In the genomic region with DNA sequence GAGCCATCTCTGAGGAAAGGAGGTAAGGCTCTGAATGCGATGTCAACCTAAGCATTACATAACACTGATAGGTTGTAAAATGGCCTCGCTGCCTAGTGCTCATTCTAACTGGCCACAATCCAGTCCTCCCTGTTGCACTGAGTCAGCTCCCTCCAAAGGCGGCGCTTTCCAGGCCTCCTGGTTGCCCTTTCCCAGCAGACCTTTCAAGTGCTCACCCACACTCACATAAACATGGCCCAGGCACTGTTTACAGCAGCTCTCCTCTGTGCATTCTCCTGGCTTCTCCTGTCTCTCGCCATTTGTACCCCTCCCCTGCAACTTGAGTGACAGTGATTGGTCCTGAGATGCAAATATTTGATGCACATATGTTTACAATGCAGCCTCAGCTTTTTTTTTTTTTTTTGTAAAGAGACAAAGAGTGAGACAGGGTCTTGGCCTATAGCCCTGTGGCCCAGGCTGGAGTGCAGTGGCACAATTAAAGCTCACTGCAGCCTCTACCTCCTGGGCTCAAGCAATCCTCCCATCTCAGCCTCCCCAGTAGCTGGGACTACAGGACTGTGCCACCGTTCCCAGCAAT, we compare ENCODE assay signal across 10 cellular contexts. TPM values are rescaled to one million over a fixed set of nuclear protein-coding genes. Genes with fewer than 3 reads are reported as not detected.
DNase-seq lines count a peak whose midpoint lies in the region; ATAC-seq, FAIRE-seq and TF ChIP-seq lines count a peak whose summit lies in the region.
"Had no signal": no experiment of that assay in that cellular context is flagged by ENCODE, and none has a peak within 500 bp of the region (broad histone marks: within the 10 kb centered on the region; RNA-seq: fewer than 3 reads in every experiment).

No MANE protein-coding gene starts in this region.

- H3K4me3 ChIP-seq in fibroblast of mammary gland (ENCODE audit: control insufficient read depth, low read depth, low read length) (no peak overlapping the region), prostate gland (no peak overlapping the region)

- H3K36me3 ChIP-seq in prostate gland: no peaks in the 10 kb centered on the region

- TF ChIP-seq CTCF in WTC11 (IDR thresholded peaks at IDR 0.05) (no peak), fibroblast of mammary gland (conservative IDR thresholded peaks at IDR 0.05; ENCODE audit: control insufficient read depth, insufficient read depth, low read depth, low read length) (peak; percentile 7), prostate gland (IDR thresholded peaks at IDR 0.05) (no peak), D721Med (IDR thresholded peaks at IDR 0.05; ENCODE audit: insufficient read depth, missing control alignments) (no peak)

- H3K27ac ChIP-seq in prostate gland: no peak overlapping the region

- POLR2A ChIA-PET in activated CD4-positive, alpha-beta T cell treated with anti-CD3 and anti-CD28 coated beads for 36 hours (lab: Charles Lee): interaction anchor here (0.7 kb wide), 1 partner anchor 48 kb away, joined by 3 read pairs; no protein-coding TSS in a partner anchor
- POLR2A ChIA-PET in WTC11 (lab: Charles Lee): interaction anchor here (0.7 kb wide), 1 partner anchor 15 kb away, joined by 3 read pairs; no protein-coding TSS in a partner anchor

- 71% methylated on average over 6 of the region's 6 CpGs for WGBS in prostate gland

- no peak for FAIRE-seq in D721Med (lab: Jason Lieb, UNC)

- no peaks in the 10 kb centered on the region for H3K9me3 Mint-ChIP-seq in activated CD4-positive, alpha-beta T cell treated with anti-CD3 and anti-CD28 coated beads for 36 hours (ENCODE audit: low read depth)
- no peaks in the 10 kb centered on the region for H3K9me3 Mint-ChIP-seq in WTC11
- no peaks in the 10 kb centered on the region for H3K9me3 Mint-ChIP-seq in stimulated activated naive B cell treated with anti-CD40 and anti-IgM and Interleukin-4, amounts not matched to agents 10 μg/mL and 1 μg/mL and 100 μg/mL, for 72 hours

- TF ChIP-seq POLR2A in prostate gland (IDR thresholded peaks at IDR 0.05): no peak

- peak overlapping the region; percentile 95 for H3K27ac Mint-ChIP-seq in activated CD4-positive, alpha-beta T cell treated with anti-CD3 and anti-CD28 coated beads for 36 hours
- no peak overlapping the region for H3K27ac Mint-ChIP-seq in WTC11
- H3K27ac Mint-ChIP-seq in stimulated activated naive B cell treated with anti-CD40 and anti-IgM and Interleukin-4, amounts not matched to agents 10 μg/mL and 1 μg/mL and 100 μg/mL, for 72 hours: peak overlapping the region; percentile 95

- peaks cover 7% of the 10 kb centered on the region for H3K4me1 ChIP-seq in prostate gland (replicated peaks)

- peaks cover 55% of the 10 kb centered on the region for H3K4me1 Mint-ChIP-seq in activated CD4-positive, alpha-beta T cell treated with anti-CD3 and anti-CD28 coated beads for 36 hours
- H3K4me1 Mint-ChIP-seq in WTC11: peaks cover 47% of the 10 kb centered on the region
- H3K4me1 Mint-ChIP-seq in stimulated activated naive B cell treated with anti-CD40 and anti-IgM and Interleukin-4, amounts not matched to agents 10 μg/mL and 1 μg/mL and 100 μg/mL, for 72 hours: peaks cover 22 to 26% of the 10 kb centered on the region in 2 donors

- DNase-seq in activated CD4-positive, alpha-beta T cell treated with anti-CD3 and anti-CD28 coated beads for 36 hours: peak; percentile 16
- no peak for DNase-seq in activated CD4-positive, alpha-beta T cell treated with anti-CD3 and anti-CD28 coated beads for 48 hours
- DNase-seq in WTC11 (ENCODE audit: low spot score) (no peak), fibroblast of mammary gland (ENCODE audit: low read depth) (peak; percentile 82), prostate gland (ENCODE audit: low spot score) (no peak), D721Med (ENCODE audit: insufficient read length, low spot score) (no peak), hepatic stellate cell (ENCODE audit: low spot score) (no peak)
- DNase-seq in stimulated activated naive B cell treated with anti-CD40 and anti-IgM and Interleukin-4, amounts not matched to agents 10 μg/mL and 1 μg/mL and 100 μg/mL, for 72 hours: no peak
- DNase-seq: NCI-H1436 treated with DMSO at 0.1 percent for 48 hours had no signal

- no peaks in the 10 kb centered on the region for H3K27me3 ChIP-seq in prostate gland (replicated peaks; ENCODE audit: insufficient read depth)

- H3K36me3 Mint-ChIP-seq in activated CD4-positive, alpha-beta T cell treated with anti-CD3 and anti-CD28 coated beads for 36 hours (ENCODE audit: low read depth): peaks cover 21% of the 10 kb centered on the region
- no peaks in the 10 kb centered on the region for H3K36me3 Mint-ChIP-seq in WTC11
- peaks cover 6 to 9% of the 10 kb centered on the region in 2 donors for H3K36me3 Mint-ChIP-seq in stimulated activated naive B cell treated with anti-CD40 and anti-IgM and Interleukin-4, amounts not matched to agents 10 μg/mL and 1 μg/mL and 100 μg/mL, for 72 hours

- no peaks in the 10 kb centered on the region for H3K27me3 Mint-ChIP-seq in activated CD4-positive, alpha-beta T cell treated with anti-CD3 and anti-CD28 coated beads for 36 hours
- peaks cover 13% of the 10 kb centered on the region for H3K27me3 Mint-ChIP-seq in WTC11 (ENCODE audit: low read depth)
- H3K27me3 Mint-ChIP-seq in stimulated activated naive B cell treated with anti-CD40 and anti-IgM and Interleukin-4, amounts not matched to agents 10 μg/mL and 1 μg/mL and 100 μg/mL, for 72 hours: no peaks in the 10 kb centered on the region

- H3K9me3 ChIP-seq in prostate gland: no peaks in the 10 kb centered on the region

- CTCF ChIA-PET in activated CD4-positive, alpha-beta T cell treated with anti-CD3 and anti-CD28 coated beads for 36 hours (lab: Charles Lee): interaction anchor here (0.5 to 0.9 kb wide), 3 partner anchors 12 to 122 kb away, joined by 3 to 4 read pairs (median 3); no protein-coding TSS in a partner anchor
- CTCF ChIA-PET in WTC11 (lab: Charles Lee): interaction anchor here (0.6 to 1.3 kb wide), 3 partner anchors 12 to 416 kb away, joined by 3 read pairs; no protein-coding TSS in a partner anchor

- ATAC-seq in activated CD4-positive, alpha-beta T cell treated with anti-CD3 and anti-CD28 coated beads for 36 hours: no peak
- no peak for ATAC-seq in WTC11
- no peak for ATAC-seq in stimulated activated naive B cell treated with anti-CD40 and anti-IgM and Interleukin-4, amounts not matched to agents 10 μg/mL and 1 μg/mL and 100 μg/mL, for 72 hours (replicated peaks)

- peak overlapping the region; percentile 77 for H3K4me3 Mint-ChIP-seq in activated CD4-positive, alpha-beta T cell treated with anti-CD3 and anti-CD28 coated beads for 36 hours
- peak overlapping the region; percentile 72; the same call in 1 of the 2 replicates for H3K4me3 Mint-ChIP-seq in WTC11
- H3K4me3 Mint-ChIP-seq in stimulated activated naive B cell treated with anti-CD40 and anti-IgM and Interleukin-4, amounts not matched to agents 10 μg/mL and 1 μg/mL and 100 μg/mL, for 72 hours: no peak overlapping the region

- intact Hi-C loops in activated CD4-positive, alpha-beta T cell treated with anti-CD3 and anti-CD28 coated beads for 36 hours (cut with DNase I, micrococcal nuclease): no loop called here
- intact Hi-C loops in prostate gland (cut with DNase I): loop anchor here (2.0 kb wide), 1 partner anchor 70 kb away; no protein-coding TSS in a partner anchor

TF ChIP-seq in WTC11, 78 proteins besides CTCF, POLR2A, EP300 and RAD21:
- TF ChIP-seq GABPB1 (CRISPR knock-in tag; IDR thresholded peaks at IDR 0.05) (peak; percentile 57; the same call in 1 of the 2 replicates), ELF4 (CRISPR knock-in tag; IDR thresholded peaks at IDR 0.05; ENCODE audit: low read depth) (no peak), ZNF263 (CRISPR knock-in tag; IDR thresholded peaks at IDR 0.05; ENCODE audit: low read depth) (0 out of 2 replicates have a peak, but pooled peaks have one; percentile 16)
- TF ChIP-seq, protein P1, sequence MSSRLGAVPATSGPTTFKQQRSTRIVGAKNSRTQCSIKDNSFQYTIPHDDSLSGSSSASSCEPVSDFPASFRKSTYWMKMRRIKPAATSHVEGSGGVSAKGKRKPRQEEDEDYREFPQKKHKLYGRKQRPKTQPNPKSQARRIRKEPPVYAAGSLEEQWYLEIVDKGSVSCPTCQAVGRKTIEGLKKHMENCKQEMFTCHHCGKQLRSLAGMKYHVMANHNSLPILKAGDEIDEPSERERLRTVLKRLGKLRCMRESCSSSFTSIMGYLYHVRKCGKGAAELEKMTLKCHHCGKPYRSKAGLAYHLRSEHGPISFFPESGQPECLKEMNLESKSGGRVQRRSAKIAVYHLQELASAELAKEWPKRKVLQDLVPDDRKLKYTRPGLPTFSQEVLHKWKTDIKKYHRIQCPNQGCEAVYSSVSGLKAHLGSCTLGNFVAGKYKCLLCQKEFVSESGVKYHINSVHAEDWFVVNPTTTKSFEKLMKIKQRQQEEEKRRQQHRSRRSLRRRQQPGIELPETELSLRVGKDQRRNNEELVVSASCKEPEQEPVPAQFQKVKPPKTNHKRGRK (CRISPR knock-in tag; IDR thresholded peaks at IDR 0.05; ENCODE audit: borderline replicate concordance): no peak

RNA-seq across cellular contexts. Expression of a gene that starts 1.3 kb away (rescaled TPM):
- total RNA-seq in activated CD4-positive, alpha-beta T cell treated with anti-CD3 and anti-CD28 coated beads for 36 hours: 10 to 100 TPM; 42.4 to 43.8 TPM
- 14.8 to 16.8 TPM (median 15.6 TPM) in 3 replicates for total RNA-seq in WTC11 (2021)
- total RNA-seq in prostate gland: 100 to 1,000 TPM; 115 to 269 TPM

RNA-seq across cellular contexts. Expression of a gene that starts 36.8 kb away (rescaled TPM):
- not detected for total RNA-seq in activated CD4-positive, alpha-beta T cell treated with anti-CD3 and anti-CD28 coated beads for 36 hours
- total RNA-seq in WTC11 (2021) (0.04 to 0.07 TPM in 2 of 3 replicates, not detected in the other), prostate gland (100 to 1,000 TPM in 1 of 2 donors, not detected in 1; 589 TPM)
- total RNA-seq: myocyte had no signal

Comparison
In these comparisons a context has a peak if more than half of its experiments do, and no peak if none do; other contexts are left out.
1. DNase-seq: peak in activated CD4-positive, alpha-beta T cell treated with anti-CD3 and anti-CD28 coated beads for 36 hours (single experiment) and fibroblast of mammary gland (single experiment); none in activated CD4-positive, alpha-beta T cell treated with anti-CD3 and anti-CD28 coated beads for 48 hours (single experiment), WTC11 (single experiment), stimulated activated naive B cell treated with anti-CD40 and anti-IgM and Interleukin-4, amounts not matched to agents 10 μg/mL and 1 μg/mL and 100 μg/mL, for 72 hours (single experiment), prostate gland (single experiment), D721Med (single experiment) and hepatic stellate cell (single experiment).
2. H3K4me3 Mint-ChIP-seq: peak in activated CD4-positive, alpha-beta T cell treated with anti-CD3 and anti-CD28 coated beads for 36 hours (single experiment) and WTC11 (single experiment); none in stimulated activated naive B cell treated with anti-CD40 and anti-IgM and Interleukin-4, amounts not matched to agents 10 μg/mL and 1 μg/mL and 100 μg/mL, for 72 hours (0 of 2).